Comparison of ENCODE assay signal across 22 cellular contexts in genomic region chr18:13264091-13264777, GRCh38. TPM values are rescaled to one million over a fixed set of nuclear protein-coding genes. Genes with fewer than 3 reads are reported as not detected.
DNase-seq lines count a peak whose midpoint lies in the region; ATAC-seq and TF ChIP-seq lines count a peak whose summit lies in the region.
"Had no signal": no experiment of that assay in that cellular context is flagged by ENCODE, and none has a peak within 500 bp of the region (broad histone marks: within the 10 kb centered on the region; RNA-seq: fewer than 3 reads in every experiment).

No MANE protein-coding gene starts in this region.

- H3K9me3 ChIP-seq in fibroblast of lung (ENCODE audit: control insufficient read depth, insufficient read depth, low read depth, low read length) (no peaks in the 10 kb centered on the region), upper lobe of right lung (no peaks in the 10 kb centered on the region), Karpas-422 (ENCODE audit: low read length) (no peaks in the 10 kb centered on the region)
- H3K9me3 ChIP-seq: A549, SJCRH30, upper lobe of left lung had no signal

- H2AFZ ChIP-seq in fibroblast of lung (ENCODE audit: low read length), result no peak overlapping the region
- no peak overlapping the region for H2AFZ ChIP-seq in Karpas-422 (ENCODE audit: low read length)

- no peaks in the 10 kb centered on the region for H3K9me2 ChIP-seq in Karpas-422 (replicated peaks; ENCODE audit: insufficient read depth, low read length)

- no peaks in the 10 kb centered on the region for H3K36me3 ChIP-seq in fibroblast of lung (ENCODE audit: control insufficient read depth, insufficient read depth, low read length)
- H3K36me3 ChIP-seq in upper lobe of right lung, result no peaks in the 10 kb centered on the region
- H3K36me3 ChIP-seq in Karpas-422 (ENCODE audit: insufficient read depth, low read length), result no peaks in the 10 kb centered on the region
- H3K36me3 ChIP-seq: SJCRH30, upper lobe of left lung had no signal

- H3K9me3 Mint-ChIP-seq in activated T-cell treated with anti-CD3 and anti-CD28 coated beads, Interleukin-2, amount 50 U/mL, for 4 hours, result no peaks in the 10 kb centered on the region
- H3K9me3 Mint-ChIP-seq in mesothelial cell of epicardium, result no peaks in the 10 kb centered on the region
- H3K9me3 Mint-ChIP-seq: activated naive CD8-positive, alpha-beta T cell treated with anti-CD3 and anti-CD28 coated beads for 36 hours; CD4-positive, alpha-beta T cell; stimulated activated effector memory CD8-positive, alpha-beta T cell treated with anti-CD3 and anti-CD28 coated beads, Interleukin-12 subunit alpha, Interleukin-12 subunit beta, amount 100 ng/mL, for 72 hours had no signal

- intact Hi-C loops in upper lobe of right lung (cut with DNase I), result no loop called here

- peaks cover 69% of the 10 kb centered on the region for H3K4me1 Mint-ChIP-seq in activated T-cell treated with anti-CD3 and anti-CD28 coated beads, Interleukin-2, amount 50 U/mL, for 4 hours (ENCODE audit: low read depth)
- peaks cover 73% of the 10 kb centered on the region for H3K4me1 Mint-ChIP-seq in mesothelial cell of epicardium

- H3K79me2 ChIP-seq in fibroblast of lung (ENCODE audit: control insufficient read depth, insufficient read depth, low read length), result no peaks in the 10 kb centered on the region
- H3K79me2 ChIP-seq in Karpas-422 (ENCODE audit: low read length), result no peaks in the 10 kb centered on the region

- TF ChIP-seq CTCF in fibroblast of lung (conservative IDR thresholded peaks at IDR 0.05 in 1 of 2, IDR thresholded peaks at IDR 0.05 in 1 of 2; ENCODE audit: low read depth in 1 of 2, low read length in 2 of 2) (no peak), mesothelial cell of epicardium (IDR thresholded peaks at IDR 0.05; ENCODE audit: unreplicated experiment) (no peak), upper lobe of right lung (IDR thresholded peaks at IDR 0.05) (no peak)

- H4K20me1 ChIP-seq in fibroblast of lung (ENCODE audit: control insufficient read depth, extremely low read depth, insufficient read depth, low read length) (no peaks in the 10 kb centered on the region), Karpas-422 (ENCODE audit: insufficient read depth, low read depth, low read length) (no peaks in the 10 kb centered on the region)

- no peak overlapping the region for H3K4me2 ChIP-seq in fibroblast of lung (ENCODE audit: extremely low read depth, insufficient read depth, low read length)
- H3K4me2 ChIP-seq in Karpas-422 (ENCODE audit: low read depth, low read length, poor library complexity, severe bottlenecking), result no peak overlapping the region
- H3K4me2 ChIP-seq: A549 had no signal

- H3K27me3 Mint-ChIP-seq in activated T-cell treated with anti-CD3 and anti-CD28 coated beads, Interleukin-2, amount 50 U/mL, for 4 hours (ENCODE audit: low read depth), result no peaks in the 10 kb centered on the region
- H3K27me3 Mint-ChIP-seq in mesothelial cell of epicardium (ENCODE audit: low read depth), result peaks cover 2% of the 10 kb centered on the region
- H3K27me3 Mint-ChIP-seq: activated naive CD8-positive, alpha-beta T cell treated with anti-CD3 and anti-CD28 coated beads for 36 hours; CD4-positive, alpha-beta T cell had no signal

- no peak overlapping the region for H3K4me3 ChIP-seq in fibroblast of lung (replicated peaks in 1 of 4; ENCODE audit: control extremely low read depth in 1 of 4, insufficient read depth in 1 of 4, low read depth in 3 of 4, low read length in 4 of 4)
- no peak overlapping the region for H3K4me3 ChIP-seq in upper lobe of right lung
- no peak overlapping the region for H3K4me3 ChIP-seq in Karpas-422 (ENCODE audit: low read length)
- H3K4me3 ChIP-seq: A549, SJCRH30, upper lobe of left lung had no signal

- H3K4me3 Mint-ChIP-seq in activated T-cell treated with anti-CD3 and anti-CD28 coated beads, Interleukin-2, amount 50 U/mL, for 4 hours, result no peak overlapping the region
- H3K4me3 Mint-ChIP-seq in mesothelial cell of epicardium, result no peak overlapping the region
- H3K4me3 Mint-ChIP-seq: activated naive CD8-positive, alpha-beta T cell treated with anti-CD3 and anti-CD28 coated beads for 36 hours; CD4-positive, alpha-beta T cell; stimulated activated effector memory CD8-positive, alpha-beta T cell treated with anti-CD3 and anti-CD28 coated beads, Interleukin-12 subunit alpha, Interleukin-12 subunit beta, amount 100 ng/mL, for 72 hours had no signal

- H3K27me3 ChIP-seq in fibroblast of lung (ENCODE audit: control insufficient read depth, insufficient read depth, low read length), result no peaks in the 10 kb centered on the region
- no peaks in the 10 kb centered on the region for H3K27me3 ChIP-seq in upper lobe of right lung
- no peaks in the 10 kb centered on the region for H3K27me3 ChIP-seq in Karpas-422 (ENCODE audit: low read length)
- H3K27me3 ChIP-seq: SJCRH30, upper lobe of left lung had no signal

- H3K36me3 Mint-ChIP-seq in activated T-cell treated with anti-CD3 and anti-CD28 coated beads, Interleukin-2, amount 50 U/mL, for 4 hours (ENCODE audit: insufficient read depth), result peaks cover under 1% of the 10 kb centered on the region
- H3K36me3 Mint-ChIP-seq in mesothelial cell of epicardium, result no peaks in the 10 kb centered on the region
- H3K36me3 Mint-ChIP-seq: stimulated activated effector memory CD8-positive, alpha-beta T cell treated with anti-CD3 and anti-CD28 coated beads, Interleukin-12 subunit alpha, Interleukin-12 subunit beta, amount 100 ng/mL, for 72 hours had no signal

- no peak overlapping the region for H3K9ac ChIP-seq in fibroblast of lung (ENCODE audit: insufficient read depth, low read length)
- no peak overlapping the region for H3K9ac ChIP-seq in Karpas-422 (ENCODE audit: low read length)

- no peak overlapping the region for H3K27ac ChIP-seq in fibroblast of lung (ENCODE audit: insufficient read depth, low read length)
- no peak overlapping the region for H3K27ac ChIP-seq in upper lobe of right lung
- no peak overlapping the region for H3K27ac ChIP-seq in Karpas-422 (ENCODE audit: low read length)
- H3K27ac ChIP-seq: A549, HL-60, SJCRH30, upper lobe of left lung had no signal

- ATAC-seq in activated T-cell treated with anti-CD3 and anti-CD28 coated beads, Interleukin-2, amount 50 U/mL, for 4 hours, result no peak
- ATAC-seq in upper lobe of right lung (no peak), GM19467 (IDR thresholded peaks at IDR 0.05; ENCODE audit: unreplicated experiment) (no peak)
- ATAC-seq: A549; left colon; stimulated activated effector memory CD8-positive, alpha-beta T cell treated with anti-CD3 and anti-CD28 coated beads, Interleukin-12 subunit alpha, Interleukin-12 subunit beta, amount 100 ng/mL, for 72 hours had no signal

- H3K4me1 ChIP-seq in fibroblast of lung (ENCODE audit: control insufficient read depth, extremely low read depth, insufficient read depth, low read length), result no peaks in the 10 kb centered on the region
- peaks cover 40% of the 10 kb centered on the region for H3K4me1 ChIP-seq in upper lobe of right lung
- H3K4me1 ChIP-seq in Karpas-422 (ENCODE audit: low read length), result no peaks in the 10 kb centered on the region
- H3K4me1 ChIP-seq: A549, SJCRH30 had no signal

- peak overlapping the region; percentile 31 for H3K27ac Mint-ChIP-seq in mesothelial cell of epicardium
- H3K27ac Mint-ChIP-seq: stimulated activated effector memory CD8-positive, alpha-beta T cell treated with anti-CD3 and anti-CD28 coated beads, Interleukin-12 subunit alpha, Interleukin-12 subunit beta, amount 100 ng/mL, for 72 hours had no signal

- peak; percentile 11 for DNase-seq in activated T-cell treated with anti-CD3 and anti-CD28 coated beads, Interleukin-2, amount 50 U/mL, for 1 hour
- DNase-seq in activated T-cell treated with anti-CD3 and anti-CD28 coated beads, Interleukin-2, amount 50 U/mL, for 4 hours, result no peak
- DNase-seq in fibroblast of lung (ENCODE audit: low read depth in 2 of 2) (peak; percentile 52 to 58), mesothelial cell of epicardium (ENCODE audit: low spot score in 2 of 2, unreplicated experiment in 2 of 2) (no peak), upper lobe of right lung (peak; percentile 62), NCI-H774 (lab: John Stamatoyannopoulos, UW) (no peak), Karpas-422 (no peak)
- DNase-seq: activated CD4-positive, CD25-positive, alpha-beta regulatory T cell treated with anti-CD3 and anti-CD28 coated beads, Interleukin-2, amount 50 U/mL, for 72 hours; activated naive CD8-positive, alpha-beta T cell treated with anti-CD3 and anti-CD28 coated beads for 36 hours; DND-41; KBM-7; NCI-H1048; NCI-H2081 treated with DMSO at 0.1 percent for 48 hours; NCI-H510A; SJCRH30 had no signal

RNA-seq across cellular contexts. Expression of gene LDLRAD4, which starts 45.7 kb away (rescaled TPM):
- 10 to 100 TPM; 17.5 to 20.4 (median 18.3) TPM for total RNA-seq in activated T-cell treated with anti-CD3 and anti-CD28 coated beads, Interleukin-2, amount 50 U/mL, for 4 hours
- under 0.01 TPM in 1 of 2 replicates, not detected in the other for total RNA-seq in fibroblast of lung
- polyA plus RNA-seq in fibroblast of lung, result not detected in 2 replicates
- polyA plus RNA-seq in fibroblast of lung (2012), result not detected in 2 replicates
- polyA minus RNA-seq in fibroblast of lung (ENCODE audit: low replicate concordance), result not detected in 2 replicates
- total RNA-seq in mesothelial cell of epicardium, result 26.2 to 29.7 TPM (median 29.2 TPM) in 3 replicates
- 18.4 TPM for total RNA-seq in upper lobe of right lung
- 204 and 269 TPM in 2 replicates for total RNA-seq in Karpas-422 (2014; rRNA removed; shearing (Covaris generic); ENCODE audit: low replicate concordance)

Comparison
In these comparisons a context has a peak if more than half of its experiments do, and no peak if none do; other contexts are left out.
1. DNase-seq: peak in activated T-cell treated with anti-CD3 and anti-CD28 coated beads, Interleukin-2, amount 50 U/mL, for 1 hour (single experiment), fibroblast of lung (2 of 2) and upper lobe of right lung (single experiment); none in activated T-cell treated with anti-CD3 and anti-CD28 coated beads, Interleukin-2, amount 50 U/mL, for 4 hours (single experiment), mesothelial cell of epicardium (0 of 2), NCI-H774 (single experiment) and Karpas-422 (single experiment).
2. RNA of gene LDLRAD4, which starts 45.7 kb away (total RNA-seq): 204 to 269 TPM in Karpas-422, 26.2 to 29.7 TPM in mesothelial cell of epicardium, 18.4 TPM in upper lobe of right lung (single experiment) and 17.5 to 20.4 TPM in activated T-cell treated with anti-CD3 and anti-CD28 coated beads, Interleukin-2, amount 50 U/mL, for 4 hours; under 0.01 TPM in fibroblast of lung; every median in the first group is over 10 times any median in the second.